Comparison of ENCODE assay signal across 1 cellular context in the genomic region with DNA sequence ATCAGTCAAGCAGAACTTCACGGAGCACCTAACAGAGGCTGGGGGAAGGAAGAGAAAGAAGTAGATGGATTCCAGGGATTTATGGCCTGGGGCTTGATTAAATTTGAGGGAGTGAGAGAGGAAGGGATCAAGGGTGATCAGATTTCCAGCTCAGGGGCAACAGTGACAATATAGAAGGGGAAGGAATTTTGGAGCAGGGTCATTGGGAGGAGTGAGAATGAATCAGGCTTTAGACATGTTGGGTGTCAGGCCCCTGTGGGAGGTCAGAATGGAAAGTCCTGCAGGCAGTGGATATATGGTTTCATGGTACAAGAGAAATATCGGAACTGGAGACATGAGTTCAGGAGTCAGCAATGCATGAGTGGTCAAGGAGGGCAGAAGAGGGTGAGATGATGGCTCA.
TF ChIP-seq lines count a peak whose summit lies in the region.

No MANE protein-coding gene starts in this region.

TF ChIP-seq in GM23338, 12 proteins besides CTCF, POLR2A, EP300 and RAD21:
- TF ChIP-seq, protein P1, sequence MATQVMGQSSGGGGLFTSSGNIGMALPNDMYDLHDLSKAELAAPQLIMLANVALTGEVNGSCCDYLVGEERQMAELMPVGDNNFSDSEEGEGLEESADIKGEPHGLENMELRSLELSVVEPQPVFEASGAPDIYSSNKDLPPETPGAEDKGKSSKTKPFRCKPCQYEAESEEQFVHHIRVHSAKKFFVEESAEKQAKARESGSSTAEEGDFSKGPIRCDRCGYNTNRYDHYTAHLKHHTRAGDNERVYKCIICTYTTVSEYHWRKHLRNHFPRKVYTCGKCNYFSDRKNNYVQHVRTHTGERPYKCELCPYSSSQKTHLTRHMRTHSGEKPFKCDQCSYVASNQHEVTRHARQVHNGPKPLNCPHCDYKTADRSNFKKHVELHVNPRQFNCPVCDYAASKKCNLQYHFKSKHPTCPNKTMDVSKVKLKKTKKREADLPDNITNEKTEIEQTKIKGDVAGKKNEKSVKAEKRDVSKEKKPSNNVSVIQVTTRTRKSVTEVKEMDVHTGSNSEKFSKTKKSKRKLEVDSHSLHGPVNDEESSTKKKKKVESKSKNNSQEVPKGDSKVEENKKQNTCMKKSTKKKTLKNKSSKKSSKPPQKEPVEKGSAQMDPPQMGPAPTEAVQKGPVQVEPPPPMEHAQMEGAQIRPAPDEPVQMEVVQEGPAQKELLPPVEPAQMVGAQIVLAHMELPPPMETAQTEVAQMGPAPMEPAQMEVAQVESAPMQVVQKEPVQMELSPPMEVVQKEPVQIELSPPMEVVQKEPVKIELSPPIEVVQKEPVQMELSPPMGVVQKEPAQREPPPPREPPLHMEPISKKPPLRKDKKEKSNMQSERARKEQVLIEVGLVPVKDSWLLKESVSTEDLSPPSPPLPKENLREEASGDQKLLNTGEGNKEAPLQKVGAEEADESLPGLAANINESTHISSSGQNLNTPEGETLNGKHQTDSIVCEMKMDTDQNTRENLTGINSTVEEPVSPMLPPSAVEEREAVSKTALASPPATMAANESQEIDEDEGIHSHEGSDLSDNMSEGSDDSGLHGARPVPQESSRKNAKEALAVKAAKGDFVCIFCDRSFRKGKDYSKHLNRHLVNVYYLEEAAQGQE (IDR thresholded peaks at IDR 0.05; ENCODE audit: unreplicated experiment) = no peak
- TF ChIP-seq, protein P2, sequence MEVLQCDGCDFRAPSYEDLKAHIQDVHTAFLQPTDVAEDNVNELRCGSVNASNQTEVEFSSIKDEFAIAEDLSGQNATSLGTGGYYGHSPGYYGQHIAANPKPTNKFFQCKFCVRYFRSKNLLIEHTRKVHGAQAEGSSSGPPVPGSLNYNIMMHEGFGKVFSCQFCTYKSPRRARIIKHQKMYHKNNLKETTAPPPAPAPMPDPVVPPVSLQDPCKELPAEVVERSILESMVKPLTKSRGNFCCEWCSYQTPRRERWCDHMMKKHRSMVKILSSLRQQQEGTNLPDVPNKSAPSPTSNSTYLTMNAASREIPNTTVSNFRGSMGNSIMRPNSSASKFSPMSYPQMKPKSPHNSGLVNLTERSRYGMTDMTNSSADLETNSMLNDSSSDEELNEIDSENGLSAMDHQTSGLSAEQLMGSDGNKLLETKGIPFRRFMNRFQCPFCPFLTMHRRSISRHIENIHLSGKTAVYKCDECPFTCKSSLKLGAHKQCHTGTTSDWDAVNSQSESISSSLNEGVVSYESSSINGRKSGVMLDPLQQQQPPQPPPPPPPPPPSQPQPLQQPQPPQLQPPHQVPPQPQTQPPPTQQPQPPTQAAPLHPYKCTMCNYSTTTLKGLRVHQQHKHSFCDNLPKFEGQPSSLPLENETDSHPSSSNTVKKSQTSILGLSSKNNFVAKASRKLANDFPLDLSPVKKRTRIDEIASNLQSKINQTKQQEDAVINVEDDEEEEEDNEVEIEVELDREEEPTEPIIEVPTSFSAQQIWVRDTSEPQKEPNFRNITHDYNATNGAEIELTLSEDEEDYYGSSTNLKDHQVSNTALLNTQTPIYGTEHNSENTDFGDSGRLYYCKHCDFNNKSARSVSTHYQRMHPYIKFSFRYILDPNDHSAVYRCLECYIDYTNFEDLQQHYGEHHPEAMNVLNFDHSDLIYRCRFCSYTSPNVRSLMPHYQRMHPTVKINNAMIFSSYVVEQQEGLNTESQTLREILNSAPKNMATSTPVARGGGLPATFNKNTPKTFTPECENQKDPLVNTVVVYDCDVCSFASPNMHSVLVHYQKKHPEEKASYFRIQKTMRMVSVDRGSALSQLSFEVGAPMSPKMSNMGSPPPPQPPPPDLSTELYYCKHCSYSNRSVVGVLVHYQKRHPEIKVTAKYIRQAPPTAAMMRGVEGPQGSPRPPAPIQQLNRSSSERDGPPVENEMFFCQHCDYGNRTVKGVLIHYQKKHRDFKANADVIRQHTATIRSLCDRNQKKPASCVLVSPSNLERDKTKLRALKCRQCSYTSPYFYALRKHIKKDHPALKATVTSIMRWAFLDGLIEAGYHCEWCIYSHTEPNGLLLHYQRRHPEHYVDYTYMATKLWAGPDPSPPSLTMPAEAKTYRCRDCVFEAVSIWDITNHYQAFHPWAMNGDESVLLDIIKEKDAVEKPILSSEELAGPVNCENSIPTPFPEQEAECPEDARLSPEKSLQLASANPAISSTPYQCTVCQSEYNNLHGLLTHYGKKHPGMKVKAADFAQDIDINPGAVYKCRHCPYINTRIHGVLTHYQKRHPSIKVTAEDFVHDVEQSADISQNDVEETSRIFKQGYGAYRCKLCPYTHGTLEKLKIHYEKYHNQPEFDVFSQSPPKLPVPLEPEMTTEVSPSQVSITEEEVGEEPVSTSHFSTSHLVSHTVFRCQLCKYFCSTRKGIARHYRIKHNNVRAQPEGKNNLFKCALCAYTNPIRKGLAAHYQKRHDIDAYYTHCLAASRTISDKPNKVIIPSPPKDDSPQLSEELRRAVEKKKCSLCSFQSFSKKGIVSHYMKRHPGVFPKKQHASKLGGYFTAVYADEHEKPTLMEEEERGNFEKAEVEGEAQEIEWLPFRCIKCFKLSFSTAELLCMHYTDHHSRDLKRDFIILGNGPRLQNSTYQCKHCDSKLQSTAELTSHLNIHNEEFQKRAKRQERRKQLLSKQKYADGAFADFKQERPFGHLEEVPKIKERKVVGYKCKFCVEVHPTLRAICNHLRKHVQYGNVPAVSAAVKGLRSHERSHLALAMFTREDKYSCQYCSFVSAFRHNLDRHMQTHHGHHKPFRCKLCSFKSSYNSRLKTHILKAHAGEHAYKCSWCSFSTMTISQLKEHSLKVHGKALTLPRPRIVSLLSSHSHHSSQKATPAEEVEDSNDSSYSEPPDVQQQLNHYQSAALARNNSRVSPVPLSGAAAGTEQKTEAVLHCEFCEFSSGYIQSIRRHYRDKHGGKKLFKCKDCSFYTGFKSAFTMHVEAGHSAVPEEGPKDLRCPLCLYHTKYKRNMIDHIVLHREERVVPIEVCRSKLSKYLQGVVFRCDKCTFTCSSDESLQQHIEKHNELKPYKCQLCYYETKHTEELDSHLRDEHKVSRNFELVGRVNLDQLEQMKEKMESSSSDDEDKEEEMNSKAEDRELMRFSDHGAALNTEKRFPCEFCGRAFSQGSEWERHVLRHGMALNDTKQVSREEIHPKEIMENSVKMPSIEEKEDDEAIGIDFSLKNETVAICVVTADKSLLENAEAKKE (CRISPR knock-in tag; IDR thresholded peaks at IDR 0.05) = no peak
- TF ChIP-seq JUNB (IDR thresholded peaks at IDR 0.05; ENCODE audit: unreplicated experiment) (no peak), ZNF114 (CRISPR knock-in tag; IDR thresholded peaks at IDR 0.05) (no peak), EZH2phosphoT487 (IDR thresholded peaks at IDR 0.05; ENCODE audit: unreplicated experiment) (no peak), ZNF331 (CRISPR knock-in tag; IDR thresholded peaks at IDR 0.05; ENCODE audit: low read depth) (no peak), POLR2AphosphoS5 (IDR thresholded peaks at IDR 0.05; ENCODE audit: low read depth) (no peak), EZH2 (IDR thresholded peaks at IDR 0.05; ENCODE audit: low read depth, unreplicated experiment) (no peak), STAT1 (IDR thresholded peaks at IDR 0.05; ENCODE audit: unreplicated experiment) (no peak), NANOG (IDR thresholded peaks at IDR 0.05; ENCODE audit: borderline replicate concordance) (no peak), CREB1 (CRISPR knock-in tag; IDR thresholded peaks at IDR 0.05; ENCODE audit: low read depth) (no peak)
- TF ChIP-seq, protein P3, sequence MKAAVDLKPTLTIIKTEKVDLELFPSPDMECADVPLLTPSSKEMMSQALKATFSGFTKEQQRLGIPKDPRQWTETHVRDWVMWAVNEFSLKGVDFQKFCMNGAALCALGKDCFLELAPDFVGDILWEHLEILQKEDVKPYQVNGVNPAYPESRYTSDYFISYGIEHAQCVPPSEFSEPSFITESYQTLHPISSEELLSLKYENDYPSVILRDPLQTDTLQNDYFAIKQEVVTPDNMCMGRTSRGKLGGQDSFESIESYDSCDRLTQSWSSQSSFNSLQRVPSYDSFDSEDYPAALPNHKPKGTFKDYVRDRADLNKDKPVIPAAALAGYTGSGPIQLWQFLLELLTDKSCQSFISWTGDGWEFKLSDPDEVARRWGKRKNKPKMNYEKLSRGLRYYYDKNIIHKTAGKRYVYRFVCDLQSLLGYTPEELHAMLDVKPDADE (IDR thresholded peaks at IDR 0.05) = no peak
